Comparison of ENCODE assay signal across 8 cellular contexts in the genomic region with DNA sequence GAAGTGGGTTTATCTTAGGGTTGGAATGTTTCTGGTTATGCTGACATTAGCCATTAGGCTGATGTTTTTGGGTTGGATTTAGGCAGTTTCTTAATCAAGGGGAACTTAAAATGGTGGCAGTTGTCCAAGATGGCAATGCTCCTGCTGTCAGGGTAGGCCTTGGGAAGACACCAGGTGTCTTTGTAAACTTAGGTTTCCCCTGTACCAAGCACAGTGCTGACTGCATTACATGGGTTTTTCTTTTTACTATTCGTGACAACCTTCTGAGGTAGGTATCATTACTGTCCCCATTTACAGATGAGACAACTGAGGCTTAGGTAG. TPM values are rescaled to one million over a fixed set of nuclear protein-coding genes. Genes with fewer than 3 reads are reported as not detected.
DNase-seq lines count a peak whose midpoint lies in the region; ATAC-seq and TF ChIP-seq lines count a peak whose summit lies in the region.

No MANE protein-coding gene starts in this region.

- peaks cover 67% of the 10 kb centered on the region for H3K4me1 Mint-ChIP-seq in activated naive CD8-positive, alpha-beta T cell (ENCODE audit: low read depth)

- peak overlapping the region; percentile 94 for H3K27ac Mint-ChIP-seq in activated naive CD8-positive, alpha-beta T cell

- H3K4me3 Mint-ChIP-seq in activated naive CD8-positive, alpha-beta T cell: peak overlapping the region; percentile 95

- no peak for TF ChIP-seq CTCF in BE2C (IDR thresholded peaks at IDR 0.05; ENCODE audit: low read depth, low read length)
- TF ChIP-seq CTCF in GM20000 (IDR thresholded peaks at IDR 0.05; ENCODE audit: extremely low read depth, missing control alignments): no peak

- in situ Hi-C loops in HAP-1 (cut with MboI; ENCODE audit: low sequenced_read_pairs): loop anchor here (5.0 to 10.0 kb wide), 2 partner anchors 399 to 646 kb away; no protein-coding TSS in a partner anchor

- H3K36me3 Mint-ChIP-seq in activated naive CD8-positive, alpha-beta T cell: peaks cover 5% of the 10 kb centered on the region

- H3K27me3 ChIP-seq in BE2C (no peaks in the 10 kb centered on the region), HAP-1 (ENCODE audit: low read depth) (no peaks in the 10 kb centered on the region), mononuclear cell (ENCODE audit: insufficient read depth, low read length) (no peaks in the 10 kb centered on the region)

- peaks cover 3% of the 10 kb centered on the region for H3K36me3 ChIP-seq in BE2C
- H3K36me3 ChIP-seq in HAP-1 (replicated peaks): peaks cover 16% of the 10 kb centered on the region

- H3K9me3 Mint-ChIP-seq in activated naive CD8-positive, alpha-beta T cell (ENCODE audit: low read depth): no peaks in the 10 kb centered on the region

- DNase-seq in BE2C (no peak), HAP-1 (ENCODE audit: low spot score in 2 of 2) (no peak), Kasumi-1 (lab: John Stamatoyannopoulos, UW) (no peak), GM20000 (ENCODE audit: low spot score) (no peak)
- no peak for DNase-seq in activated CD8-positive, alpha-beta memory T cell treated with anti-CD3 and anti-CD28 coated beads, Interleukin-2, amount 50 U/mL, for 48 hours

- no peak for ATAC-seq in HG03460 (IDR thresholded peaks at IDR 0.05; ENCODE audit: unreplicated experiment)

- H3K4me1 ChIP-seq in BE2C (no peaks in the 10 kb centered on the region), HAP-1 (peaks cover 6% of the 10 kb centered on the region), mononuclear cell (ENCODE audit: insufficient read depth, low read length) (peaks cover 75% of the 10 kb centered on the region)

- H3K9me3 ChIP-seq in BE2C (no peaks in the 10 kb centered on the region; the same call in 1 of the 2 replicates), HAP-1 (no peaks in the 10 kb centered on the region), mononuclear cell (ENCODE audit: low read depth, low read length) (no peaks in the 10 kb centered on the region)

- H3K4me3 ChIP-seq in BE2C (ENCODE audit: low read depth, low read length) (peak overlapping the region; percentile 20; the same call in 1 of the 2 replicates), HAP-1 (peak overlapping the region; percentile 99), mononuclear cell (ENCODE audit: low read length) (peak overlapping the region; percentile 92)

- H3K27me3 Mint-ChIP-seq in activated naive CD8-positive, alpha-beta T cell: no peaks in the 10 kb centered on the region

RNA-seq across cellular contexts. Expression of a gene that starts 0.5 kb away (rescaled TPM):
- 23.5 TPM for polyA plus RNA-seq in BE2C (2012; ENCODE audit: insufficient read depth, insufficient read length, low read depth)
- 102 TPM for total RNA-seq in mononuclear cell

RNA-seq across cellular contexts. Expression of a gene that starts 56.7 kb away (rescaled TPM):
- polyA plus RNA-seq in BE2C (2012; ENCODE audit: insufficient read depth, insufficient read length, low read depth): 0.14 TPM
- 0.21 TPM for total RNA-seq in mononuclear cell

Comparison
In these comparisons a context has a peak if more than half of its experiments do, and no peak if none do; other contexts are left out.
1. H3K4me3 ChIP-seq: peak in every context shown above with its lines; median percentile 99 in HAP-1; 92 in mononuclear cell; 20 in BE2C.